ENCODE assay signal across 8 cellular contexts in the genomic region with DNA sequence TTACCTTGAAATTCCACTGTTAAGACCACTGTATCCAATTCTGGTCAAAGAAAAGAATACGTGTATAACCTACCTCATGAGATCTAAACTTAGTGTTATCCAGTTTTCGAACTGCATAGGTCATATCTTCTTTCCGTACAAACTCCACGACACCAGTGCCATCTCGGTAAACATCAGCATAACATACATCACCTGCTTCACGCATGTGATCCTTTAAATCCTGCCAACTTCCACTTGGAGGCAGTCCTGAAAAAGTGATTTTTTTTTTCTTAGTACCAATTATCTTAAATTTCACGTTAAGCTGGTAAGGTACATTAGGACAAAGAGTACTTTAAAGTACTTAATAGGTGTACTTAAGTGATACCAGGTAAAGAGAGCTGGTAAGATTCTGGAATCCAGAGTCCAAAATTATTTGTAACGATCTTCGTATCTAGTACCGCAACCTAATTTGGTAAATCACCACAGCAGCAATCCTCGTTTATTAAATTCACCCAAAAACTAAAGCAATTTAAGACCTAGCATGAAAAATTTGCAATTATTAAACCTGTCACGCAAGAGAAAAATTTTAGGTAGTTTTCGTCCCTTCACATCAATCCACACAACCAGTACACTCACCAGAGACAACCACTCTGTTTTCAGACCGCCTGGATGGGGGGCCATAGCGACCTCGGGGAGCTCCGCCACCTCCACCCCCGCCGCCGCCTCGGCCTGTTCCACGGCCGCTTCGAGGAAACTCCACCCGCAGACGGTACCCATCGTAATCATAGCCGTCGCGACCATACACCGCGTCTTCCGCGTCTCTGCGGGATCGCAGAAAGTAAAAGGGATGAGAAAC. TPM values are rescaled to one million over a fixed set of nuclear protein-coding genes. Genes with fewer than 3 reads are reported as not detected.
DNase-seq lines count a peak whose midpoint lies in the region; ATAC-seq and TF ChIP-seq lines count a peak whose summit lies in the region.

No MANE protein-coding gene starts in this region.

- peaks cover 78% of the 10 kb centered on the region for H3K79me2 ChIP-seq in Loucy (ENCODE audit: insufficient read depth, low read length)

- peaks cover 53 to 60% (median 57%) of the 10 kb centered on the region in 11 experiments for H4K20me1 ChIP-seq in BLaER1 treated with 17β-estradiol and CSF1 and Interleukin-3, amounts not matched to agents 10 nM and 100 nM
- peaks cover 60% of the 10 kb centered on the region for H4K20me1 ChIP-seq in Loucy (ENCODE audit: insufficient read depth, low read length, poor library complexity, severe bottlenecking)

- peak overlapping the region; percentile 100 for H3K4me3 Mint-ChIP-seq in neural crest cell

- H3K36me3 ChIP-seq in BLaER1 treated with 17β-estradiol and CSF1 and Interleukin-3, amounts not matched to agents 10 nM and 100 nM = peaks cover 44 to 55% (median 53%) of the 10 kb centered on the region in 11 experiments
- peaks cover 50% of the 10 kb centered on the region for H3K36me3 ChIP-seq in Loucy (ENCODE audit: insufficient read depth, low read length)

- peaks cover 52% of the 10 kb centered on the region for H3K36me3 Mint-ChIP-seq in neural crest cell (ENCODE audit: low read depth)

- peak overlapping the region; percentile 85 to 99 (median 92) for H3K4me3 ChIP-seq in BLaER1 treated with 17β-estradiol and CSF1 and Interleukin-3, amounts not matched to agents 10 nM and 100 nM
- H3K4me3 ChIP-seq in Loucy (ENCODE audit: low read length, poor library complexity, severe bottlenecking) = peak overlapping the region; percentile 89
- H3K4me3 ChIP-seq in dorsolateral prefrontal cortex = peak overlapping the region; percentile 62 to 100 (median 96)

- H3K9ac ChIP-seq in BLaER1 treated with 17β-estradiol and CSF1 and Interleukin-3, amounts not matched to agents 10 nM and 100 nM = peak overlapping the region; percentile 95 to 99 (median 98)
- H3K9ac ChIP-seq in Loucy (ENCODE audit: low read depth, low read length, poor library complexity, severe bottlenecking) = peak overlapping the region; percentile 100

- no peaks in the 10 kb centered on the region for H3K27me3 ChIP-seq in BLaER1 treated with 17β-estradiol and CSF1 and Interleukin-3, amounts not matched to agents 10 nM and 100 nM
- H3K27me3 ChIP-seq in Loucy (ENCODE audit: insufficient read depth, low read length, poor library complexity, severe bottlenecking) = peaks cover 6% of the 10 kb centered on the region
- H3K27me3 ChIP-seq in dorsolateral prefrontal cortex = no peaks in the 10 kb centered on the region

- peaks cover 11% of the 10 kb centered on the region for H3F3A ChIP-seq in Loucy (ENCODE audit: low read depth)

- no peak for DNase-seq in dorsolateral prefrontal cortex
- DNase-seq in neural crest cell (ENCODE audit: low read depth, low spot score) = no peak
- DNase-seq in NCI-H1930 (lab: John Stamatoyannopoulos, UW) = no peak
- no peak for DNase-seq in stimulated activated CD4-positive, alpha-beta T cell treated with anti-CD3 and anti-CD28 coated beads, Interleukin-2, amount 100 ng/mL, for 24 hours
- no peak for DNase-seq in stimulated activated CD4-positive, alpha-beta T cell treated with anti-CD3 and anti-CD28 coated beads, Interleukin-1b, Interleukin-23, amount 100 ng/mL, for 48 hours

- peak overlapping the region; percentile 83 to 94 (median 89) for H3K4me2 ChIP-seq in BLaER1 treated with 17β-estradiol and CSF1 and Interleukin-3, amounts not matched to agents 10 nM and 100 nM
- H3K4me2 ChIP-seq in Loucy (ENCODE audit: low read depth, low read length, poor library complexity, severe bottlenecking) = peak overlapping the region; percentile 98

- peaks cover 84% of the 10 kb centered on the region for H3K4me1 Mint-ChIP-seq in neural crest cell

- intact Hi-C loops in dorsolateral prefrontal cortex (cut with DNase I) = loop anchor here (1.0 to 10.0 kb wide), 5 partner anchors 79 to 919 kb away; a partner anchor contains a TSS

- no peak for TF ChIP-seq CTCF in Loucy (conservative IDR thresholded peaks at IDR 0.05; ENCODE audit: low read length)
- TF ChIP-seq CTCF in dorsolateral prefrontal cortex (IDR thresholded peaks at IDR 0.05 in 54 of 56, conservative IDR thresholded peaks at IDR 0.05 in 2 of 56; ENCODE audit: low read depth in 1 of 56, partially characterized antibody in 56 of 56) = no peak
- peak; percentile 29 for TF ChIP-seq CTCF in neural crest cell (conservative IDR thresholded peaks at IDR 0.05)

- peaks cover 0 to 14% (median 9%) of the 10 kb centered on the region in 11 experiments; a peak in 11 of 22 replicates for H3K9me3 ChIP-seq in BLaER1 treated with 17β-estradiol and CSF1 and Interleukin-3, amounts not matched to agents 10 nM and 100 nM (replicated peaks in 1 of 11)
- no peaks in the 10 kb centered on the region for H3K9me3 ChIP-seq in Loucy (ENCODE audit: insufficient read depth, low read depth, low read length)

- H3K27ac Mint-ChIP-seq in neural crest cell (ENCODE audit: unreplicated experiment) = peak overlapping the region; percentile 100

- peaks cover 5% of the 10 kb centered on the region for H3K9me3 Mint-ChIP-seq in neural crest cell

- H3K4me1 ChIP-seq in BLaER1 treated with 17β-estradiol and CSF1 and Interleukin-3, amounts not matched to agents 10 nM and 100 nM = peaks cover 41 to 55% (median 45%) of the 10 kb centered on the region in 10 experiments
- peaks cover 54% of the 10 kb centered on the region for H3K4me1 ChIP-seq in Loucy (ENCODE audit: insufficient read depth, low read length, poor library complexity, severe bottlenecking)

- no peak overlapping the region for H2AFZ ChIP-seq in Loucy (ENCODE audit: low read length)

- H3K27ac ChIP-seq in BLaER1 treated with 17β-estradiol and CSF1 and Interleukin-3, amounts not matched to agents 10 nM and 100 nM = peak overlapping the region; percentile 94 to 100 (median 97); a peak in 21 of 22 replicates
- peak overlapping the region in 57 of 59 donors; percentile 85 to 99 (median 98) for H3K27ac ChIP-seq in dorsolateral prefrontal cortex

- H3K27me3 Mint-ChIP-seq in neural crest cell (ENCODE audit: low read depth) = peaks cover 12% of the 10 kb centered on the region

- no peak for ATAC-seq in HG02870 (IDR thresholded peaks at IDR 0.05; ENCODE audit: unreplicated experiment)

- no peaks in the 10 kb centered on the region for H3K9me2 ChIP-seq in Loucy (replicated peaks; ENCODE audit: low read depth, low read length)

RNA-seq across cellular contexts. Expression of a gene that starts 1.1 kb away (rescaled TPM):
- total RNA-seq in dorsolateral prefrontal cortex (100 to 1,000 TPM; 111 to 191 (median 137) TPM), neural crest cell (548 and 554 TPM in 2 replicates)

RNA-seq across cellular contexts. Expression of a gene that starts 17.9 kb away (rescaled TPM):
- total RNA-seq in dorsolateral prefrontal cortex (100 to 1,000 TPM in 1 of 120 experiments, 10 to 100 TPM in 119; 29.6 to 117 (median 50.6) TPM), neural crest cell (139 and 142 TPM in 2 replicates)

RNA-seq across cellular contexts. Expression of a gene that starts 50.7 kb away (rescaled TPM):
- total RNA-seq in dorsolateral prefrontal cortex (100 to 1,000 TPM in 1 of 120 experiments, 10 to 100 TPM in 119; 17.3 to 105 (median 33.6) TPM), neural crest cell (73.7 and 86.9 TPM in 2 replicates)
